Comparison of ENCODE assay signal across 20 cellular contexts in genomic region chr14:75433631-75434556, GRCh38. TPM values are rescaled to one million over a fixed set of nuclear protein-coding genes. Genes with fewer than 3 reads are reported as not detected.
DNase-seq lines count a peak whose midpoint lies in the region; ATAC-seq and TF ChIP-seq lines count a peak whose summit lies in the region.
"Had no signal": no experiment of that assay in that cellular context is flagged by ENCODE, and none has a peak within 500 bp of the region (broad histone marks: within the 10 kb centered on the region; RNA-seq: fewer than 3 reads in every experiment).

No MANE protein-coding gene starts in this region.

- DNase-seq in BJ (ENCODE audit: low read depth) (peak; percentile 40), dedifferentiated amniotic fluid mesenchymal stem cell (ENCODE audit: extremely low spot score) (peak; percentile 35), HT-29 (ENCODE audit: low spot score) (no peak), ascending aorta (ENCODE audit: low spot score in 2 of 2) (no peak)
- DNase-seq in activated T-cell treated with anti-CD3 and anti-CD28 coated beads, Interleukin-2, amount 50 U/mL, for 24 hours: no peak
- DNase-seq: ACHN; activated CD8-positive, alpha-beta T cell treated with anti-CD3 and anti-CD28 coated beads, Interleukin-2, amount 10 ng/mL, durations not matched to agents 7 days and 5 days; CD8-positive, alpha-beta memory T cell; DMS53; mesendoderm; NCI-H2029; T1000 had no signal

- POLR2A ChIA-PET in BJ (lab: Charles Lee): interaction anchor here (0.6 to 0.7 kb wide), 3 partner anchors 16 to 1551 kb away, joined by 3 to 14 read pairs (median 9); no protein-coding TSS in a partner anchor

- intact Hi-C loops in ascending aorta (cut with DNase I): no loop called here

- CTCF ChIA-PET in BJ (lab: Yijun Ruan, JAX): interaction anchor here (1.0 to 1.6 kb wide), 4 partner anchors 39 to 325 kb away, joined by 3 to 4 read pairs (median 4); no protein-coding TSS in a partner anchor

- H3K4me2 ChIP-seq in Loucy (ENCODE audit: low read depth, low read length, poor library complexity, severe bottlenecking): peak overlapping the region; percentile 62
- H3K4me2 ChIP-seq: neural progenitor cell had no signal

- H3K4me3 Mint-ChIP-seq in activated T-cell treated with anti-CD3 and anti-CD28 coated beads, Interleukin-2, amount 50 U/mL, for 24 hours: no peak overlapping the region
- H3K4me3 Mint-ChIP-seq: activated CD8-positive, alpha-beta T cell treated with anti-CD3 and anti-CD28 coated beads, Interleukin-2, amount 10 ng/mL, durations not matched to agents 7 days and 5 days; CD8-positive, alpha-beta memory T cell; dendritic cell treated with granulocyte-macrophage colony-stimulating factor and Interleukin-4, amounts not matched to agents 40 ng/mL and 50 ng/mL, for 4 days; neural progenitor cell had no signal

- H3K9me3 ChIP-seq in Loucy (ENCODE audit: insufficient read depth, low read depth, low read length) (no peaks in the 10 kb centered on the region), neutrophil (no peaks in the 10 kb centered on the region), ascending aorta (no peaks in the 10 kb centered on the region)

- H3K4me1 ChIP-seq in Loucy (ENCODE audit: insufficient read depth, low read length, poor library complexity, severe bottlenecking): peaks cover 80% of the 10 kb centered on the region
- H3K4me1 ChIP-seq in neutrophil (ENCODE audit: control insufficient read depth in 1 of 2, insufficient read depth in 1 of 2, low read depth in 1 of 2, low read length in 1 of 2): peaks cover 66 to 71% of the 10 kb centered on the region in 2 experiments
- peaks cover 13 to 32% of the 10 kb centered on the region in 2 donors for H3K4me1 ChIP-seq in ascending aorta

- peaks cover 2% of the 10 kb centered on the region for H3K4me1 Mint-ChIP-seq in activated T-cell treated with anti-CD3 and anti-CD28 coated beads, Interleukin-2, amount 50 U/mL, for 24 hours (ENCODE audit: low read depth)

- H2AFZ ChIP-seq in Loucy (ENCODE audit: low read length): no peak overlapping the region
- H2AFZ ChIP-seq: neural progenitor cell had no signal

- no peak overlapping the region for H3K27ac Mint-ChIP-seq in activated T-cell treated with anti-CD3 and anti-CD28 coated beads, Interleukin-2, amount 50 U/mL, for 24 hours
- H3K27ac Mint-ChIP-seq: activated CD8-positive, alpha-beta T cell treated with anti-CD3 and anti-CD28 coated beads, Interleukin-2, amount 10 ng/mL, durations not matched to agents 7 days and 5 days; activated naive CD4-positive, alpha-beta T cell treated with anti-CD3 and anti-CD28 coated beads, Interleukin-2, amount 50 U/mL, for 72 hours; dendritic cell treated with granulocyte-macrophage colony-stimulating factor and Interleukin-4, amounts not matched to agents 40 ng/mL and 50 ng/mL, for 4 days; neural progenitor cell had no signal

- H3K36me3 ChIP-seq in BJ (ENCODE audit: control insufficient read depth, insufficient read depth, low read length): peaks cover 35% of the 10 kb centered on the region
- H3K36me3 ChIP-seq in Loucy (ENCODE audit: insufficient read depth, low read length): no peaks in the 10 kb centered on the region
- H3K36me3 ChIP-seq in neutrophil: peaks cover 63% of the 10 kb centered on the region
- H3K36me3 ChIP-seq in ascending aorta: peaks cover 6 to 38% of the 10 kb centered on the region in 2 donors
- H3K36me3 ChIP-seq: neural progenitor cell had no signal

- no peaks in the 10 kb centered on the region for H3K27me3 ChIP-seq in BJ (ENCODE audit: control insufficient read depth, insufficient read depth, low read length)
- H3K27me3 ChIP-seq in Loucy (ENCODE audit: insufficient read depth, low read length, poor library complexity, severe bottlenecking): no peaks in the 10 kb centered on the region
- no peaks in the 10 kb centered on the region for H3K27me3 ChIP-seq in neutrophil
- H3K27me3 ChIP-seq in ascending aorta: no peaks in the 10 kb centered on the region

- peaks cover 11% of the 10 kb centered on the region for H3K27me3 Mint-ChIP-seq in activated T-cell treated with anti-CD3 and anti-CD28 coated beads, Interleukin-2, amount 50 U/mL, for 24 hours
- H3K27me3 Mint-ChIP-seq: dendritic cell treated with granulocyte-macrophage colony-stimulating factor and Interleukin-4, amounts not matched to agents 40 ng/mL and 50 ng/mL, for 4 days had no signal

- TF ChIP-seq CTCF in BJ (IDR thresholded peaks at IDR 0.05; ENCODE audit: insufficient read depth, low read depth, low read length) (no peak), Loucy (conservative IDR thresholded peaks at IDR 0.05; ENCODE audit: low read length) (no peak), neutrophil (IDR thresholded peaks at IDR 0.05) (no peak), ascending aorta (IDR thresholded peaks at IDR 0.05) (no peak)

- H3K9me3 Mint-ChIP-seq in activated T-cell treated with anti-CD3 and anti-CD28 coated beads, Interleukin-2, amount 50 U/mL, for 24 hours: no peaks in the 10 kb centered on the region
- H3K9me3 Mint-ChIP-seq: activated naive CD4-positive, alpha-beta T cell treated with anti-CD3 and anti-CD28 coated beads, Interleukin-2, amount 50 U/mL, for 72 hours; CD8-positive, alpha-beta memory T cell; dendritic cell treated with granulocyte-macrophage colony-stimulating factor and Interleukin-4, amounts not matched to agents 40 ng/mL and 50 ng/mL, for 4 days; neural progenitor cell had no signal

- H3F3A ChIP-seq in Loucy (ENCODE audit: low read depth): peaks cover 4% of the 10 kb centered on the region; the same call in 1 of the 2 replicates

- no peaks in the 10 kb centered on the region for H3K36me3 Mint-ChIP-seq in activated T-cell treated with anti-CD3 and anti-CD28 coated beads, Interleukin-2, amount 50 U/mL, for 24 hours (ENCODE audit: low read depth)
- H3K36me3 Mint-ChIP-seq: activated naive CD4-positive, alpha-beta T cell treated with anti-CD3 and anti-CD28 coated beads, Interleukin-2, amount 50 U/mL, for 72 hours; CD8-positive, alpha-beta memory T cell; neural progenitor cell had no signal

- ATAC-seq in GM18907 (IDR thresholded peaks at IDR 0.05; ENCODE audit: unreplicated experiment): no peak
- ATAC-seq: activated CD4-positive, CD25-positive, alpha-beta regulatory T cell treated with anti-CD3 and anti-CD28 coated beads, Interleukin-2, amount 50 U/mL, for 24 hours; activated CD8-positive, alpha-beta T cell treated with anti-CD3 and anti-CD28 coated beads, Interleukin-2, amount 10 ng/mL, durations not matched to agents 7 days and 5 days; activated naive CD4-positive, alpha-beta T cell treated with anti-CD3 and anti-CD28 coated beads, Interleukin-2, amount 50 U/mL, for 72 hours; HCT116 had no signal

- no peak overlapping the region for H3K4me3 ChIP-seq in BJ (ENCODE audit: low read depth, low read length)
- no peak overlapping the region for H3K4me3 ChIP-seq in Loucy (ENCODE audit: low read length, poor library complexity, severe bottlenecking)
- no peak overlapping the region for H3K4me3 ChIP-seq in neutrophil (ENCODE audit: low read depth in 1 of 2, low read length in 1 of 2)
- no peak overlapping the region for H3K4me3 ChIP-seq in ascending aorta
- H3K4me3 ChIP-seq: neural progenitor cell had no signal

- H4K20me1 ChIP-seq in Loucy (ENCODE audit: insufficient read depth, low read length, poor library complexity, severe bottlenecking): no peaks in the 10 kb centered on the region

- no peaks in the 10 kb centered on the region for H3K9me2 ChIP-seq in Loucy (replicated peaks; ENCODE audit: low read depth, low read length)

- H3K27ac ChIP-seq in neutrophil: peak overlapping the region; percentile 79
- H3K27ac ChIP-seq in ascending aorta: no peak overlapping the region
- H3K27ac ChIP-seq: neural progenitor cell had no signal

- peaks cover 38% of the 10 kb centered on the region; the same call in 1 of the 2 replicates for H3K79me2 ChIP-seq in Loucy (ENCODE audit: insufficient read depth, low read length)

- H3K9ac ChIP-seq in Loucy (ENCODE audit: low read depth, low read length, poor library complexity, severe bottlenecking): peak overlapping the region; percentile 16
- H3K9ac ChIP-seq: neural progenitor cell had no signal

RNA-seq across cellular contexts. Expression of gene JDP2, which starts 6.1 kb away (rescaled TPM):
- 83.8 and 88.7 TPM in 2 replicates for polyA plus RNA-seq in BJ (2011; rRNA removed)
- 44.8 and 54.0 TPM in 2 replicates for polyA minus RNA-seq in BJ (2011; rRNA and poly(A)+ RNA removed)
- total RNA-seq in HT-29 (2014; rRNA removed; shearing (Covaris generic)): 15.5 and 16.0 TPM in 2 replicates
- 213 TPM for total RNA-seq in ascending aorta
- polyA plus RNA-seq: CD8-positive, alpha-beta memory T cell had no signal

Comparison
In these comparisons a context has a peak if more than half of its experiments do, and no peak if none do; other contexts are left out.
1. DNase-seq: peak in BJ (single experiment) and dedifferentiated amniotic fluid mesenchymal stem cell (single experiment); none in HT-29 (single experiment), ascending aorta (0 of 2) and activated T-cell treated with anti-CD3 and anti-CD28 coated beads, Interleukin-2, amount 50 U/mL, for 24 hours (single experiment).
2. RNA of gene JDP2, which starts 6.1 kb away (total RNA-seq): 213 TPM in ascending aorta (single experiment); 15.5 to 16.0 TPM in HT-29; every median in the first group is over 10 times any median in the second.